21 cellular contexts compared by ENCODE assay signal in genomic region chr6:39403304-39403703, GRCh38.
A peak's percentile ranks its signal among the peaks of the same experiment; 100 is the strongest.
DNase-seq lines count a peak whose midpoint lies in the region; ATAC-seq, FAIRE-seq and TF ChIP-seq lines count a peak whose summit lies in the region.
"Had no signal": no experiment of that assay in that cellular context is flagged by ENCODE, and none has a peak within 500 bp of the region (broad histone marks: within the 10 kb centered on the region; RNA-seq: fewer than 3 reads in every experiment).

No MANE protein-coding gene starts in this region.

- POLR2A ChIA-PET in K562 (lab: Yijun Ruan, JAX): interaction anchor here (0.6 kb wide), 2 partner anchors 68 to 151 kb away, joined by 3 read pairs; no protein-coding TSS in a partner anchor

- no peak overlapping the region for H3K9ac ChIP-seq in K562 (ENCODE audit: insufficient read depth in 1 of 2, low read depth in 2 of 2, low read length in 2 of 2)

- no peaks in the 10 kb centered on the region for H4K20me1 ChIP-seq in K562 (replicated peaks; ENCODE audit: control insufficient read depth, insufficient read depth, low read length)

- H3K27me3 ChIP-seq in K562 (ENCODE audit: control insufficient read depth in 2 of 2, insufficient read depth in 2 of 2, low read length in 2 of 2): no peaks in the 10 kb centered on the region
- no peaks in the 10 kb centered on the region for H3K27me3 ChIP-seq in layer of hippocampus (ENCODE audit: control insufficient read depth, insufficient read depth, low read length)
- no peaks in the 10 kb centered on the region for H3K27me3 ChIP-seq in right atrium auricular region
- H3K27me3 ChIP-seq: BE2C had no signal

- H2AFZ ChIP-seq in K562 (ENCODE audit: low read depth, low read length): no peak overlapping the region
- H2AFZ ChIP-seq: GM23338 had no signal

- H3K27ac ChIP-seq in K562 (ENCODE audit: extremely low read depth, low read depth, low read length) (no peak overlapping the region), layer of hippocampus (ENCODE audit: low read depth, low read length) (peak overlapping the region; percentile 33), temporal lobe (ENCODE audit: low read depth, low read length) (peak overlapping the region; percentile 39), right atrium auricular region (no peak overlapping the region)

- TF ChIP-seq POLR2A in K562 (conservative IDR thresholded peaks at IDR 0.05): no peak

- BruUV-seq in K562 (replicated peaks; lab: Mats Ljungman, UMichigan): no TSS peak

- no peaks in the 10 kb centered on the region for H3K79me2 ChIP-seq in K562 (ENCODE audit: control insufficient read depth, insufficient read depth, low read length)

- no peak overlapping the region for H3K4me3 ChIP-seq in K562
- no peak overlapping the region for H3K4me3 ChIP-seq in right atrium auricular region
- H3K4me3 ChIP-seq: GM23338 had no signal

- H3K4me2 ChIP-seq in K562 (ENCODE audit: insufficient read depth, low read length): no peak overlapping the region
- H3K4me2 ChIP-seq: GM23338 had no signal

- TF ChIP-seq RAD21 in K562 (CRISPR knock-in tag; conservative IDR thresholded peaks at IDR 0.05 in 1 of 2, IDR thresholded peaks at IDR 0.05 in 1 of 2): no peak

- H3K9me1 ChIP-seq in K562 (ENCODE audit: control insufficient read depth, insufficient read depth, low read length): no peaks in the 10 kb centered on the region

- CTCF ChIA-PET in K562 (lab: Yijun Ruan, JAX; ENCODE audit: low intra/inter-chr PET ratio): no interaction called here

- intact Hi-C loops in K562 (cut with micrococcal nuclease): no loop called here

- no peaks in the 10 kb centered on the region for H3K9me3 ChIP-seq in K562 (replicated peaks; ENCODE audit: control insufficient read depth, insufficient read depth, low read depth, low read length)
- no peaks in the 10 kb centered on the region for H3K9me3 ChIP-seq in right atrium auricular region
- H3K9me3 ChIP-seq: BE2C, Caco-2 had no signal

- no peaks in the 10 kb centered on the region for H3K36me3 ChIP-seq in K562 (ENCODE audit: control insufficient read depth, insufficient read depth, low read length)
- no peaks in the 10 kb centered on the region for H3K36me3 ChIP-seq in right atrium auricular region
- H3K36me3 ChIP-seq: BE2C had no signal

- no peak for TF ChIP-seq EP300 in K562 (IDR thresholded peaks at IDR 0.05; ENCODE audit: low read length)

- H3K4me1 ChIP-seq in K562 (replicated peaks in 1 of 2; ENCODE audit: control insufficient read depth in 2 of 2, insufficient read depth in 2 of 2, low read length in 2 of 2) (no peaks in the 10 kb centered on the region), right atrium auricular region (no peaks in the 10 kb centered on the region)
- H3K4me1 ChIP-seq: BE2C, Caco-2 had no signal

- in situ Hi-C loops in K562 (cut with MboI): no loop called here

- peak; percentile 11 for FAIRE-seq in GM19239 (lab: Jason Lieb, UNC)
- FAIRE-seq in K562 (lab: Jason Lieb, UNC): peak; percentile 57
- FAIRE-seq: D721Med, GM12892, GM18507, H54 had no signal

- DNase-seq in GM19239 (ENCODE audit: insufficient read length, low spot score): no peak
- DNase-seq in K562 (ENCODE audit: extremely low read depth in 1 of 4, low spot score in 3 of 4): no peak
- no peak for DNase-seq in right atrium auricular region (ENCODE audit: low spot score)
- DNase-seq in NCI-H510A (lab: John Stamatoyannopoulos, UW): no peak
- DNase-seq in stimulated activated CD4-positive, alpha-beta T cell treated with anti-CD3 and anti-CD28 coated beads, Interleukin-2, amount 100 ng/mL, for 24 hours: no peak
- DNase-seq: ACHN; BE2C; C1 segment of cervical spinal cord; Caco-2; CD4-positive, alpha-beta T cell; DMS153; DMS79; GDM1; HCEC 1CT had no signal

- ATAC-seq in K562: no peak
- ATAC-seq: GM23338 had no signal

- no peak for TF ChIP-seq CTCF in K562 (IDR thresholded peaks at IDR 0.05 in 2 of 3, conservative IDR thresholded peaks at IDR 0.05 in 1 of 3; ENCODE audit: insufficient read depth in 2 of 3, low read depth in 1 of 3, low read length in 3 of 3)
- no peak for TF ChIP-seq CTCF in right atrium auricular region (IDR thresholded peaks at IDR 0.05)

TF ChIP-seq in K562, 482 proteins besides CTCF, POLR2A, EP300 and RAD21:
- TF ChIP-seq SP2 (IDR thresholded peaks at IDR 0.05; ENCODE audit: extremely low read depth, low read depth, low read length, poor library complexity, severe bottlenecking) (no peak), ZBTB43 (CRISPR knock-in tag; IDR thresholded peaks at IDR 0.05) (no peak), CBFA2T3 (IDR thresholded peaks at IDR 0.05) (no peak), ZNF316 (IDR thresholded peaks at IDR 0.05) (peak; percentile 53), CCAR2 (IDR thresholded peaks at IDR 0.05; ENCODE audit: low read depth, low read length) (no peak), ZNF57 (CRISPR knock-in tag; IDR thresholded peaks at IDR 0.05) (no peak), CREB5 (CRISPR knock-in tag; IDR thresholded peaks at IDR 0.05) (no peak), ZFX (CRISPR knock-in tag; IDR thresholded peaks at IDR 0.05) (no peak), MAFG (tag; conservative IDR thresholded peaks at IDR 0.05) (0 out of 2 replicates have a peak, but pooled peaks have one; percentile 23), WHSC1 (IDR thresholded peaks at IDR 0.05; ENCODE audit: low read length) (no peak), C11orf30 (IDR thresholded peaks at IDR 0.05; ENCODE audit: low read depth) (peak; percentile 14; the same call in 1 of the 2 replicates)

Comparison
In these comparisons a context has a peak if more than half of its experiments do, and no peak if none do; other contexts are left out.
1. H3K27ac ChIP-seq: peak in layer of hippocampus (single experiment) and temporal lobe (single experiment); none in K562 (single experiment) and right atrium auricular region (0 of 2).